10 cellular contexts compared by ENCODE assay signal in genomic region chr13:80339578-80339840, GRCh38. TPM values are rescaled to one million over a fixed set of nuclear protein-coding genes. Genes with fewer than 3 reads are reported as not detected.
A peak's percentile ranks its signal among the peaks of the same experiment; 100 is the strongest.
DNase-seq lines count a peak whose midpoint lies in the region; FAIRE-seq and TF ChIP-seq lines count a peak whose summit lies in the region.
"Had no signal": no experiment of that assay in that cellular context is flagged by ENCODE, and none has a peak within 500 bp of the region (broad histone marks: within the 10 kb centered on the region; RNA-seq: fewer than 3 reads in every experiment).

No MANE protein-coding gene starts in this region.

- no peaks in the 10 kb centered on the region for H3K36me3 ChIP-seq in prostate gland

- no peak for FAIRE-seq in HTR-8/SVneo (lab: Jason Lieb, UNC)

- in situ Hi-C loops in G401 (cut with HindIII; ENCODE audit: low sequenced_read_pairs): no loop called here

- H3K27ac ChIP-seq in RWPE1: peak overlapping the region; percentile 96
- peak overlapping the region; percentile 94 to 96 for H3K27ac ChIP-seq in prostate gland

- CTCF ChIA-PET in RWPE1 (lab: Yijun Ruan, JAX): interaction anchor here (0.6 to 1.0 kb wide), 2 partner anchors 366 to 660 kb away, joined by 3 to 9 read pairs; no protein-coding TSS in a partner anchor

- H3K4me3 ChIP-seq in fibroblast of the aortic adventitia (ENCODE audit: low read depth, low read length) (peak overlapping the region; percentile 93), prostate gland (peak overlapping the region; percentile 81 to 88)

- WGBS in prostate gland: 0% methylated on average over 4 of the region's 4 CpGs

- TF ChIP-seq POLR2A in prostate gland (IDR thresholded peaks at IDR 0.05): no peak

- no peaks in the 10 kb centered on the region for H3K4me1 ChIP-seq in prostate gland (replicated peaks)

- no peak for TF ChIP-seq CTCF in RWPE1 (conservative IDR thresholded peaks at IDR 0.05; ENCODE audit: low read depth)
- TF ChIP-seq CTCF in fibroblast of the aortic adventitia (IDR thresholded peaks at IDR 0.05; ENCODE audit: insufficient read depth, low read length): no peak
- TF ChIP-seq CTCF in prostate gland (IDR thresholded peaks at IDR 0.05): no peak

- POLR2A ChIA-PET in RWPE1 (lab: Yijun Ruan, JAX; ENCODE audit: low non-redundant PET): interaction anchor here (0.6 kb wide), 1 partner anchor 260 kb away, joined by 3 read pairs; no protein-coding TSS in a partner anchor

- intact Hi-C loops in prostate gland (cut with DNase I): no loop called here

- H3K27me3 ChIP-seq in prostate gland (replicated peaks; ENCODE audit: insufficient read depth): no peaks in the 10 kb centered on the region

- H3K9me3 ChIP-seq in prostate gland: no peaks in the 10 kb centered on the region

- DNase-seq in G401 (ENCODE audit: low spot score): peak; percentile 44
- peak; percentile 26 for DNase-seq in RWPE1 (ENCODE audit: low spot score)
- DNase-seq in fibroblast of the aortic adventitia (ENCODE audit: low read depth): no peak
- peak; percentile 8 for DNase-seq in prostate gland (ENCODE audit: low spot score)
- no peak for DNase-seq in HTR-8/SVneo (ENCODE audit: insufficient read length, low spot score)
- DNase-seq in UCSD-AML1 (lab: John Stamatoyannopoulos, UW; ENCODE audit: unreplicated experiment): no peak
- DNase-seq in NCI-H1105 (lab: John Stamatoyannopoulos, UW): no peak
- no peak for DNase-seq in iPS-NIHi11 (ENCODE audit: low spot score)
- DNase-seq: activated effector memory CD4-positive, alpha-beta T cell treated with anti-CD3 and anti-CD28 coated beads, Interleukin-2, amount 50 U/mL, for 16 hours; NCI-H187 had no signal

RNA-seq across cellular contexts. Expression of gene SPRY2, which starts 1.4 kb away (rescaled TPM):
- total RNA-seq in G401 (2014; rRNA removed; shearing (Covaris generic)): 0.24 and 0.49 TPM in 2 replicates
- total RNA-seq in fibroblast of the aortic adventitia (ENCODE audit: low replicate concordance): 4.6 and 60.3 TPM in 2 replicates
- 10 to 100 TPM; 21.5 to 31.3 TPM for total RNA-seq in prostate gland

Comparison
In these comparisons a context has a peak if more than half of its experiments do, and no peak if none do; other contexts are left out.
1. DNase-seq: peak in G401 (single experiment), RWPE1 (single experiment) and prostate gland (single experiment); none in fibroblast of the aortic adventitia (single experiment), HTR-8/SVneo (single experiment), UCSD-AML1 (single experiment), NCI-H1105 (single experiment) and iPS-NIHi11 (single experiment).